2 cellular contexts compared by ENCODE assay signal in the genomic region with DNA sequence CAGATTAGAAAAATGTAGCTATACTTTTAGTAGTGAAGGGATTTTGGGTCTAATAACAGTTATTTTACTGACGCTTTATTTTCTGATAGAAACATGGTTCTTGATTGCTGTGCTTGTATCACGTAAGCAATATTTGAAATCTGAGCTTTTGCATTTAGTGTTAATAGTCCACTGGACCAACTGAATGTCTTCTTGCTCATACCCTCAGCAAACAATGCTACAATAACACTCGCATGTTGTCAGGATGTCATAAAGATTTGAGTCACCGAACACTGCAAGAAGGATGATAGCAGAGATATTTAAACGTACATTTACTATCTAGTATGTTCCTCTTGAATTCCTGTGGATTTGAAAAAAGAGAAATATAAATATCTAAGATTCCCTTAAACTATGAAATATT.
A peak's percentile ranks its signal among the peaks of the same experiment; 100 is the strongest.
TF ChIP-seq lines count a peak whose summit lies in the region.

No MANE protein-coding gene starts in this region.

TF ChIP-seq in IMR-90, 13 proteins besides CTCF, POLR2A, EP300 and RAD21:
- no peak for TF ChIP-seq NFE2L2 (IDR thresholded peaks at IDR 0.05; ENCODE audit: low read depth, low read length)
- no peak for TF ChIP-seq MAFK (IDR thresholded peaks at IDR 0.05; ENCODE audit: low read depth, low read length)
- no peak for TF ChIP-seq FOS (IDR thresholded peaks at IDR 0.05; ENCODE audit: low read depth, low read length)
- TF ChIP-seq RFX5 (IDR thresholded peaks at IDR 0.05; ENCODE audit: low read depth, low read length): no peak
- TF ChIP-seq SMC3 (IDR thresholded peaks at IDR 0.05; ENCODE audit: low read depth, low read length): no peak
- TF ChIP-seq CHD1 (IDR thresholded peaks at IDR 0.05; ENCODE audit: low read depth, low read length): no peak
- no peak for TF ChIP-seq MAZ (IDR thresholded peaks at IDR 0.05; ENCODE audit: borderline replicate concordance, low read depth, low read length)
- no peak for TF ChIP-seq BHLHE40 (IDR thresholded peaks at IDR 0.05; ENCODE audit: low read depth, low read length)
- TF ChIP-seq, protein P1, sequence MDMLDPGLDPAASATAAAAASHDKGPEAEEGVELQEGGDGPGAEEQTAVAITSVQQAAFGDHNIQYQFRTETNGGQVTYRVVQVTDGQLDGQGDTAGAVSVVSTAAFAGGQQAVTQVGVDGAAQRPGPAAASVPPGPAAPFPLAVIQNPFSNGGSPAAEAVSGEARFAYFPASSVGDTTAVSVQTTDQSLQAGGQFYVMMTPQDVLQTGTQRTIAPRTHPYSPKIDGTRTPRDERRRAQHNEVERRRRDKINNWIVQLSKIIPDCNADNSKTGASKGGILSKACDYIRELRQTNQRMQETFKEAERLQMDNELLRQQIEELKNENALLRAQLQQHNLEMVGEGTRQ (IDR thresholded peaks at IDR 0.05; ENCODE audit: low read depth, low read length): no peak
- TF ChIP-seq, protein P2, sequence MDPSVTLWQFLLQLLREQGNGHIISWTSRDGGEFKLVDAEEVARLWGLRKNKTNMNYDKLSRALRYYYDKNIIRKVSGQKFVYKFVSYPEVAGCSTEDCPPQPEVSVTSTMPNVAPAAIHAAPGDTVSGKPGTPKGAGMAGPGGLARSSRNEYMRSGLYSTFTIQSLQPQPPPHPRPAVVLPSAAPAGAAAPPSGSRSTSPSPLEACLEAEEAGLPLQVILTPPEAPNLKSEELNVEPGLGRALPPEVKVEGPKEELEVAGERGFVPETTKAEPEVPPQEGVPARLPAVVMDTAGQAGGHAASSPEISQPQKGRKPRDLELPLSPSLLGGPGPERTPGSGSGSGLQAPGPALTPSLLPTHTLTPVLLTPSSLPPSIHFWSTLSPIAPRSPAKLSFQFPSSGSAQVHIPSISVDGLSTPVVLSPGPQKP (IDR thresholded peaks at IDR 0.05; ENCODE audit: borderline replicate concordance, low read depth, low read length): no peak
- TF ChIP-seq MXI1 (IDR thresholded peaks at IDR 0.05; ENCODE audit: borderline replicate concordance, low read depth, low read length): no peak
- no peak for TF ChIP-seq CEBPB (IDR thresholded peaks at IDR 0.05; ENCODE audit: low read depth, low read length)
- TF ChIP-seq RCOR1 (IDR thresholded peaks at IDR 0.05; ENCODE audit: insufficient replicate concordance, low read length): no peak

TF ChIP-seq in K562, 482 proteins besides CTCF, POLR2A, EP300 and RAD21:
- TF ChIP-seq ETV1 (tag; conservative IDR thresholded peaks at IDR 0.05; ENCODE audit: low read depth) (0 out of 2 replicates have a peak, but pooled peaks have one; percentile 20), TEAD4 (IDR thresholded peaks at IDR 0.05; ENCODE audit: low read length) (peak; percentile 15; the same call in 1 of the 2 replicates), TEAD4 (CRISPR knock-in tag; IDR thresholded peaks at IDR 0.05; ENCODE audit: borderline replicate concordance) (no peak), CBFA2T3 (IDR thresholded peaks at IDR 0.05) (0 out of 2 replicates have a peak, but pooled peaks have one; percentile 24), TCF3 (CRISPR knock-in tag; IDR thresholded peaks at IDR 0.05) (peak; percentile 21; the same call in 1 of the 2 replicates), KDM5B (IDR thresholded peaks at IDR 0.05; ENCODE audit: insufficient replicate concordance, low read depth, low read length) (no peak), ILF3 (IDR thresholded peaks at IDR 0.05; ENCODE audit: borderline replicate concordance) (0 out of 2 replicates have a peak, but pooled peaks have one; percentile 21), ZBTB8A (IDR thresholded peaks at IDR 0.05; ENCODE audit: partially characterized antibody) (no peak), ZNF696 (CRISPR knock-in tag; conservative IDR thresholded peaks at IDR 0.05) (no peak), ESRRB (CRISPR knock-in tag; IDR thresholded peaks at IDR 0.05; ENCODE audit: borderline replicate concordance) (no peak)
- TF ChIP-seq, protein P3, sequence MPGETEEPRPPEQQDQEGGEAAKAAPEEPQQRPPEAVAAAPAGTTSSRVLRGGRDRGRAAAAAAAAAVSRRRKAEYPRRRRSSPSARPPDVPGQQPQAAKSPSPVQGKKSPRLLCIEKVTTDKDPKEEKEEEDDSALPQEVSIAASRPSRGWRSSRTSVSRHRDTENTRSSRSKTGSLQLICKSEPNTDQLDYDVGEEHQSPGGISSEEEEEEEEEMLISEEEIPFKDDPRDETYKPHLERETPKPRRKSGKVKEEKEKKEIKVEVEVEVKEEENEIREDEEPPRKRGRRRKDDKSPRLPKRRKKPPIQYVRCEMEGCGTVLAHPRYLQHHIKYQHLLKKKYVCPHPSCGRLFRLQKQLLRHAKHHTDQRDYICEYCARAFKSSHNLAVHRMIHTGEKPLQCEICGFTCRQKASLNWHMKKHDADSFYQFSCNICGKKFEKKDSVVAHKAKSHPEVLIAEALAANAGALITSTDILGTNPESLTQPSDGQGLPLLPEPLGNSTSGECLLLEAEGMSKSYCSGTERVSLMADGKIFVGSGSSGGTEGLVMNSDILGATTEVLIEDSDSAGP (CRISPR knock-in tag; IDR thresholded peaks at IDR 0.05): no peak
- TF ChIP-seq, protein P4, sequence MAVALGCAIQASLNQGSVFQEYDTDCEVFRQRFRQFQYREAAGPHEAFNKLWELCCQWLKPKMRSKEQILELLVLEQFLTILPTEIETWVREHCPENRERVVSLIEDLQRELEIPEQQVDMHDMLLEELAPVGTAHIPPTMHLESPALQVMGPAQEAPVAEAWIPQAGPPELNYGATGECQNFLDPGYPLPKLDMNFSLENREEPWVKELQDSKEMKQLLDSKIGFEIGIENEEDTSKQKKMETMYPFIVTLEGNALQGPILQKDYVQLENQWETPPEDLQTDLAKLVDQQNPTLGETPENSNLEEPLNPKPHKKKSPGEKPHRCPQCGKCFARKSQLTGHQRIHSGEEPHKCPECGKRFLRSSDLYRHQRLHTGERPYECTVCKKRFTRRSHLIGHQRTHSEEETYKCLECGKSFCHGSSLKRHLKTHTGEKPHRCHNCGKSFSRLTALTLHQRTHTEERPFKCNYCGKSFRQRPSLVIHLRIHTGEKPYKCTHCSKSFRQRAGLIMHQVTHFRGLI (CRISPR knock-in tag; IDR thresholded peaks at IDR 0.05): no peak
